Comparison of ENCODE assay signal across 9 cellular contexts in the genomic region with DNA sequence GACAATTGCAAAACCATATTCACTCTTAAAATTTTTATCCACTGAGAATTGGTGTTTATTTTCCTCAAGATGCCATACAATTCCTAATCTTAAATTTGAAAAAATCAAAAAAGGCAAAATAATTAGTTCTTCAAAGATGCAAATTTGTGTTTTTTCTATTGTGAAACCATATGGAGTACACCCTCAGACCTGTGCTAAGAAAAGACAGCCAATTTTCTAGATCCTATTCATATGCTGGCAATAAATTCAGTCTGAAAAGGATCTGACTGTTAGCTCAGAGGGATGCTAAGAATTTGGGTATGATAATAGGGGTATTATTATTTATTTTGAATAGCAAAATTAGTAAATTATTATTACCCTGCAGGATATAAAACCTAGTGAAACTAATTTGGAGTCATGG.
"Had no signal": no experiment of that assay in that cellular context is flagged by ENCODE, and none has a peak within 500 bp of the region (broad histone marks: within the 10 kb centered on the region; RNA-seq: fewer than 3 reads in every experiment).

No MANE protein-coding gene starts in this region.

- DNase-seq: H9, HCEC 1CT, IMR-90, KG1 had no signal

- ATAC-seq: GM23338, K562 had no signal

- H3K4me3 ChIP-seq: GM23338, K562 had no signal

- FAIRE-seq: H1, H54, HTR-8/SVneo, K562 had no signal
